In the genomic region with DNA sequence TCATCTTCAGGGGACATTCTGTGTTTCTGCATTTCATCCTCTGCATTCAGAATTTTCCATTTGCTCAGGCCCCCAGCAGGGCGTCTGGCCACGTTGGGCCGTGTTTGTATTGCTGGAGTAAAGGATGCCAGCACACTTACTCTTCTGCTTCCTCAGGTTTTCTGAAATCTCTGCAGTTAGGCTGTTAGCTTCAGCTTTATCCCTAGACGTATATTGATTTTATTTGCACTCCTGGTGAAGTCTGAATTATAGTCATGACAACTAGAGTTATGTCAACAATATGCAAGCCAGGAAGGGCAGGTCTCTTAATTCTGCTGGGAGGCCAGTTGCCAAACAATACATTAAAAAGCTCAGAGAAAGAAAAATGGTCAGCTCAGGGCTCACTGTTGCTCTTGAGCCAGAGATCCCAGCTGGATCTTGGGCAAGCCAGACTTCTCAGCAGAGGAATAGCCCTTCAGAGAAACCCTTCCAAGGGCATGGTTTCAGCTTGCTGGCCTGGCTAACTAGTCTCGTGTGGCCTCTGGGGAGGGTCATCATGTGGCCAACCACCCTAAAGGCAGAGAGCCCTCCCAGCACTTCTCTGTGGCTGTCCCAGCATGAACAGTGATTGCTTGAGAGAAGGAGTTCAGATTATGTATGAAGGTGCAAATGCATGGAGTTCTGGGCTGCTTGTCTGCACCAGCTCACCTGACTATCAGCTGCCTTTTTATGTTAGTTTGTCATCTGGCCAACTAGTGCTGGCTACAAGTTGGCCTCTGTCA, we compare ENCODE assay signal across 11 cellular contexts.
DNase-seq lines count a peak whose midpoint lies in the region; ATAC-seq and TF ChIP-seq lines count a peak whose summit lies in the region.
"Had no signal": no experiment of that assay in that cellular context is flagged by ENCODE, and none has a peak within 500 bp of the region (broad histone marks: within the 10 kb centered on the region; RNA-seq: fewer than 3 reads in every experiment).

No MANE protein-coding gene starts in this region.

- DNase-seq in NCI-H510A treated with DMSO at 0.1 percent for 48 hours (lab: John Stamatoyannopoulos, UW) (peak; percentile 68), NCI-H510A (lab: John Stamatoyannopoulos, UW) (no peak), NCI-H748 treated with DMSO at 0.1 percent for 48 hours (lab: John Stamatoyannopoulos, UW) (peak; percentile 78), fibroblast of pulmonary artery (ENCODE audit: low read depth) (peak; percentile 60), skeletal muscle cell (ENCODE audit: low read depth) (peak; percentile 47)
- DNase-seq: ACHN, esophagus squamous epithelium, HCEC 1CT had no signal

- TF ChIP-seq CTCF in fibroblast of pulmonary artery (IDR thresholded peaks at IDR 0.05; ENCODE audit: low read length, missing control alignments), result no peak

- H3K4me3 ChIP-seq in fibroblast of pulmonary artery (replicated peaks; ENCODE audit: low read depth, low read length), result no peak overlapping the region
- no peak overlapping the region for H3K4me3 ChIP-seq in skeletal muscle cell (ENCODE audit: low read depth, low read length)
- H3K4me3 ChIP-seq: esophagus squamous epithelium had no signal

- no peak for ATAC-seq in HG02763 (IDR thresholded peaks at IDR 0.05; ENCODE audit: unreplicated experiment)
- ATAC-seq in GM18498 (IDR thresholded peaks at IDR 0.05; ENCODE audit: unreplicated experiment), result no peak
- no peak for ATAC-seq in HG03196 (IDR thresholded peaks at IDR 0.05; ENCODE audit: unreplicated experiment)
